ENCODE assay signal across 12 cellular contexts in the genomic region with DNA sequence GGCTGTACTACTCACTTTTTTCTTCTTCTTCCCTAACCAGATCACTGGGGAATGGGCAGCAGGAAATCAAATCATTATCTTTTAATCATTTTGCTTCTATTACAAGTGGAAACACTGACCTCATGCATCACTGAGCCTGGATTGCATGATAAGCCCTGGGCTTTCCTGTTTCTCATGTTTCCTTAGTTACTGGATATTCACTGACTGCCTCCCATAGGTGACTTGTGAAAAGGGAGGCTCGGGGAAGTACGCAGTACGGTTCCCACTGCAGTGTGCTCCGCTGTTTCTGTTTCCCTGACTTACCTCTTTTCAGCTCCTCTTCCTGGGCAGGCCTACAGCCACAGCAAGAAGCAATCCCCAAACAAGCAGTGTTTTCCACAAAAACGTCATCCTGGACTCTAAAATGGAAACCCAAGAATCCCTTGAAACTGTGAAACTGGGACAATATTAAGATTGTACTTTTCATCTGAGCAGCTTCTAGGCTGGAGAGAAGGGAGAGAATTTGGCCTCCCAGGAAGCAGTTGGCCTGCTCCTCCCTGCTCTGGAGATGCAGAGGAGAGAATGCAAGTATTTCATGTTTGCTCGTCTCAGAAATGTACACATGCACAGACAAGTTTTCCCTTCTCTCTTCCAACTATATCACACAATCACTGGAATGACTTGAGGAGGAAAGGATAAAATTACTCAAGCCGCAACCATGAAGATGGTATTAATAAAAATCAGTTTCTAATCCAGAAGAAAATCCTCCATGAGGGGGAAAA. TPM values are rescaled to one million over a fixed set of nuclear protein-coding genes. Genes with fewer than 3 reads are reported as not detected.
DNase-seq lines count a peak whose midpoint lies in the region; ATAC-seq, FAIRE-seq and TF ChIP-seq lines count a peak whose summit lies in the region.
"Had no signal": no experiment of that assay in that cellular context is flagged by ENCODE, and none has a peak within 500 bp of the region (broad histone marks: within the 10 kb centered on the region; RNA-seq: fewer than 3 reads in every experiment).

No MANE protein-coding gene starts in this region.

- CTCF ChIA-PET in endothelial cell of umbilical vein (lab: Charles Lee) = interaction anchor here (1.3 to 1.9 kb wide), 7 partner anchors 8 to 474 kb away, joined by 3 to 13 read pairs (median 5); no protein-coding TSS in a partner anchor

- peak; percentile 98 for FAIRE-seq in endothelial cell of umbilical vein (lab: Jason Lieb, UNC)
- FAIRE-seq: G401.6 had no signal

- H3K4me2 ChIP-seq in endothelial cell of umbilical vein (ENCODE audit: insufficient read depth, low read length) = peak overlapping the region; percentile 51

- intact Hi-C loops in endothelial cell of umbilical vein (cut with micrococcal nuclease) = loop anchor here (1.0 kb wide), 3 partner anchors 19 to 139 kb away; a partner anchor contains a TSS

- POLR2A ChIA-PET in endothelial cell of umbilical vein (lab: Charles Lee) = interaction anchor here (1.1 kb wide), 1 partner anchor 139 kb away, joined by 3 read pairs; no protein-coding TSS in a partner anchor

- TSS peak; percentile 99 for BruUV-seq in endothelial cell of umbilical vein (replicated peaks; lab: Mats Ljungman, UMichigan)

- no peaks in the 10 kb centered on the region for H3K79me2 ChIP-seq in endothelial cell of umbilical vein (ENCODE audit: control insufficient read depth, insufficient read depth, low read length)

- H3K4me3 ChIP-seq in endothelial cell of umbilical vein (replicated peaks in 1 of 3; ENCODE audit: insufficient read depth in 1 of 3, low read depth in 1 of 3, low read length in 3 of 3) (no peak overlapping the region), subcutaneous abdominal adipose tissue (ENCODE audit: low read depth in 1 of 5, low read length in 5 of 5) (no peak overlapping the region)
- H3K4me3 ChIP-seq: testis had no signal

- peak overlapping the region; percentile 78 for H2AFZ ChIP-seq in endothelial cell of umbilical vein (ENCODE audit: low read depth, low read length)

- DNase-seq in M059J (ENCODE audit: low read depth) = peak; percentile 65
- DNase-seq in endothelial cell of umbilical vein (ENCODE audit: low read depth, low spot score) = peak; percentile 99
- DNase-seq in left lobe of liver (ENCODE audit: low spot score) = no peak
- no peak for DNase-seq in COLO668 (lab: John Stamatoyannopoulos, UW; ENCODE audit: unreplicated experiment)
- no peak for DNase-seq in NCI-H2171 treated with DMSO at 0.1 percent for 48 hours (lab: John Stamatoyannopoulos, UW)
- DNase-seq: activated naive CD4-positive, alpha-beta T cell treated with anti-CD3 and anti-CD28 coated beads, Interleukin-2, amount 50 U/mL, for 16 hours; NCI-H2081 treated with DMSO at 0.1 percent for 48 hours; testis had no signal

- TF ChIP-seq CTCF in endothelial cell of umbilical vein (IDR thresholded peaks at IDR 0.05; ENCODE audit: extremely low read depth in 1 of 2, insufficient read depth in 1 of 2, low read depth in 1 of 2, low read length in 2 of 2) = no peak

- peak; percentile 19 for ATAC-seq in left lobe of liver
- ATAC-seq in HG03108 (IDR thresholded peaks at IDR 0.05; ENCODE audit: unreplicated experiment) = no peak
- no peak for ATAC-seq in HG03565 (IDR thresholded peaks at IDR 0.05; ENCODE audit: unreplicated experiment)

- no peaks in the 10 kb centered on the region for H4K20me1 ChIP-seq in endothelial cell of umbilical vein (replicated peaks; ENCODE audit: control insufficient read depth, extremely low read depth, insufficient read depth, low read length)

- no peaks in the 10 kb centered on the region for H3K36me3 ChIP-seq in endothelial cell of umbilical vein (ENCODE audit: control insufficient read depth in 2 of 2, extremely low read depth in 1 of 2, insufficient read depth in 2 of 2, low read length in 2 of 2)
- H3K36me3 ChIP-seq in subcutaneous abdominal adipose tissue (ENCODE audit: control insufficient read depth in 5 of 5, insufficient read depth in 5 of 5, low read length in 5 of 5) = no peaks in the 10 kb centered on the region

- no peak for TF ChIP-seq POLR2A in endothelial cell of umbilical vein (IDR thresholded peaks at IDR 0.05; ENCODE audit: low read depth, low read length)

- no peaks in the 10 kb centered on the region for H3K27me3 ChIP-seq in endothelial cell of umbilical vein (ENCODE audit: control insufficient read depth in 2 of 2, insufficient read depth in 2 of 2, low read length in 2 of 2)
- H3K27me3 ChIP-seq in subcutaneous abdominal adipose tissue (ENCODE audit: control insufficient read depth in 5 of 5, insufficient read depth in 4 of 5, low read length in 5 of 5) = no peaks in the 10 kb centered on the region
- H3K27me3 ChIP-seq: testis had no signal

- H3K4me1 ChIP-seq in endothelial cell of umbilical vein (ENCODE audit: control insufficient read depth, extremely low read depth, insufficient read depth, low read length) (peaks cover 13% of the 10 kb centered on the region), subcutaneous abdominal adipose tissue (ENCODE audit: control insufficient read depth in 5 of 5, insufficient read depth in 5 of 5, low read length in 5 of 5) (peaks cover 0 to 6% (median 0%) of the 10 kb centered on the region in 5 donors)
- H3K4me1 ChIP-seq: testis had no signal

- dilution Hi-C loops in endothelial cell of umbilical vein (cut with MboI; ENCODE audit: extremely low pct_ligation_motif_present, low sequenced_read_pairs) = no loop called here

- no peaks in the 10 kb centered on the region for H3K9me1 ChIP-seq in endothelial cell of umbilical vein (replicated peaks; ENCODE audit: control insufficient read depth, extremely low read depth, insufficient read depth, low read length)

- no peaks in the 10 kb centered on the region for H3K9me3 ChIP-seq in endothelial cell of umbilical vein (replicated peaks; ENCODE audit: control insufficient read depth, insufficient read depth, low read length)
- no peaks in the 10 kb centered on the region for H3K9me3 ChIP-seq in subcutaneous abdominal adipose tissue (ENCODE audit: control insufficient read depth in 5 of 5, low read length in 5 of 5)
- H3K9me3 ChIP-seq: testis had no signal

- H3K9ac ChIP-seq in endothelial cell of umbilical vein (replicated peaks; ENCODE audit: extremely low read depth, insufficient read depth, low read length) = peak overlapping the region; percentile 78
- H3K9ac ChIP-seq in subcutaneous abdominal adipose tissue (ENCODE audit: low read length in 5 of 5) = no peak overlapping the region

- peak overlapping the region; percentile 86 for H3K27ac ChIP-seq in endothelial cell of umbilical vein (ENCODE audit: insufficient read depth, low read depth, low read length)
- peak overlapping the region; percentile 31 for H3K27ac ChIP-seq in subcutaneous abdominal adipose tissue (ENCODE audit: low read depth, low read length)
- H3K27ac ChIP-seq: testis had no signal

TF ChIP-seq in endothelial cell of umbilical vein, 7 proteins besides CTCF, POLR2A, EP300 and RAD21:
- TF ChIP-seq, protein P1, sequence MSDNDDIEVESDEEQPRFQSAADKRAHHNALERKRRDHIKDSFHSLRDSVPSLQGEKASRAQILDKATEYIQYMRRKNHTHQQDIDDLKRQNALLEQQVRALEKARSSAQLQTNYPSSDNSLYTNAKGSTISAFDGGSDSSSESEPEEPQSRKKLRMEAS (IDR thresholded peaks at IDR 0.05; ENCODE audit: insufficient read depth, insufficient read length) = no peak
- TF ChIP-seq JUN (IDR thresholded peaks at IDR 0.05; ENCODE audit: borderline replicate concordance, insufficient read depth, insufficient read length, low read depth) (peak; percentile 100), FOS (IDR thresholded peaks at IDR 0.05; ENCODE audit: borderline replicate concordance, insufficient read depth, low read length) (peak; percentile 66), POLR2AphosphoS5 (IDR thresholded peaks at IDR 0.05; ENCODE audit: insufficient read depth, low read depth, low read length) (peak; percentile 62), GATA2 (IDR thresholded peaks at IDR 0.05; ENCODE audit: insufficient read depth, insufficient read length, low read depth, low read length) (peak; percentile 99), MYC (IDR thresholded peaks at IDR 0.05; ENCODE audit: low read depth, low read length) (no peak), EZH2 (IDR thresholded peaks at IDR 0.05; ENCODE audit: borderline replicate concordance, low read depth, low read length, severe bottlenecking) (no peak)

RNA-seq across cellular contexts. Expression of a gene that starts 13.1 kb away (rescaled TPM):
- not detected in 2 replicates for total RNA-seq in M059J (2014; rRNA removed; shearing (Covaris generic))
- not detected in 2 replicates for total RNA-seq in endothelial cell of umbilical vein
- not detected in 2 replicates for polyA plus RNA-seq in endothelial cell of umbilical vein
- polyA plus RNA-seq in endothelial cell of umbilical vein (2011; cell fraction: cytosol; rRNA removed) = not detected in 2 replicates
- polyA plus RNA-seq in endothelial cell of umbilical vein (2011; cell fraction: nucleus; rRNA removed) = not detected in 2 replicates
- not detected in 2 replicates for polyA plus RNA-seq in endothelial cell of umbilical vein (2012)
- polyA minus RNA-seq in endothelial cell of umbilical vein = not detected in 2 replicates
- not detected for polyA minus RNA-seq in endothelial cell of umbilical vein (2011; cell fraction: cytosol; rRNA and poly(A)+ RNA removed)
- polyA minus RNA-seq in endothelial cell of umbilical vein (2011; cell fraction: nucleus; rRNA and poly(A)+ RNA removed) = not detected in 2 replicates
- not detected for total RNA-seq in left lobe of liver

RNA-seq across cellular contexts. Expression of a gene that starts 22.1 kb away (rescaled TPM):
- not detected in 2 replicates for total RNA-seq in M059J (2014; rRNA removed; shearing (Covaris generic))
- total RNA-seq in endothelial cell of umbilical vein = not detected in 2 replicates
- not detected in 2 replicates for polyA plus RNA-seq in endothelial cell of umbilical vein
- polyA plus RNA-seq in endothelial cell of umbilical vein (2011; cell fraction: cytosol; rRNA removed) = not detected in 2 replicates
- not detected in 2 replicates for polyA plus RNA-seq in endothelial cell of umbilical vein (2011; cell fraction: nucleus; rRNA removed)
- polyA plus RNA-seq in endothelial cell of umbilical vein (2012) = not detected in 2 replicates
- polyA minus RNA-seq in endothelial cell of umbilical vein = not detected in 2 replicates
- not detected for polyA minus RNA-seq in endothelial cell of umbilical vein (2011; cell fraction: cytosol; rRNA and poly(A)+ RNA removed)
- not detected in 2 replicates for polyA minus RNA-seq in endothelial cell of umbilical vein (2011; cell fraction: nucleus; rRNA and poly(A)+ RNA removed)
- not detected for total RNA-seq in left lobe of liver

RNA-seq across cellular contexts. Expression of a gene that starts 45.8 kb away (rescaled TPM):
- 1.2 and 2.0 TPM in 2 replicates for total RNA-seq in M059J (2014; rRNA removed; shearing (Covaris generic))
- not detected in 2 replicates for total RNA-seq in endothelial cell of umbilical vein
- polyA plus RNA-seq in endothelial cell of umbilical vein = not detected in 2 replicates
- not detected in 2 replicates for polyA plus RNA-seq in endothelial cell of umbilical vein (2011; cell fraction: cytosol; rRNA removed)
- polyA plus RNA-seq in endothelial cell of umbilical vein (2011; cell fraction: nucleus; rRNA removed) = not detected in 2 replicates
- not detected in 2 replicates for polyA plus RNA-seq in endothelial cell of umbilical vein (2012)
- polyA minus RNA-seq in endothelial cell of umbilical vein = not detected in 2 replicates
- not detected for polyA minus RNA-seq in endothelial cell of umbilical vein (2011; cell fraction: cytosol; rRNA and poly(A)+ RNA removed)
- not detected in 2 replicates for polyA minus RNA-seq in endothelial cell of umbilical vein (2011; cell fraction: nucleus; rRNA and poly(A)+ RNA removed)
- 24.4 TPM for total RNA-seq in left lobe of liver

Comparison
In these comparisons a context has a peak if more than half of its experiments do, and no peak if none do; other contexts are left out.
1. DNase-seq: peak in M059J (single experiment) and endothelial cell of umbilical vein (single experiment); none in left lobe of liver (single experiment), COLO668 (single experiment) and NCI-H2171 treated with DMSO at 0.1 percent for 48 hours (single experiment).